Comparison of ENCODE assay signal across 12 cellular contexts in genomic region chr1:84720275-84720780, GRCh38. TPM values are rescaled to one million over a fixed set of nuclear protein-coding genes. Genes with fewer than 3 reads are reported as not detected.
DNase-seq lines count a peak whose midpoint lies in the region; ATAC-seq and TF ChIP-seq lines count a peak whose summit lies in the region.
"Had no signal": no experiment of that assay in that cellular context is flagged by ENCODE, and none has a peak within 500 bp of the region (broad histone marks: within the 10 kb centered on the region; RNA-seq: fewer than 3 reads in every experiment).

No MANE protein-coding gene starts in this region.

- H3K27me3 Mint-ChIP-seq in brain, result peaks cover 29% of the 10 kb centered on the region

- no peaks in the 10 kb centered on the region for H3K9me3 ChIP-seq in heart right ventricle
- no peaks in the 10 kb centered on the region for H3K9me3 ChIP-seq in heart left ventricle
- no peaks in the 10 kb centered on the region for H3K9me3 ChIP-seq in muscle layer of duodenum (ENCODE audit: control insufficient read depth in 1 of 2, low read length in 2 of 2)
- no peaks in the 10 kb centered on the region for H3K9me3 ChIP-seq in aorta (ENCODE audit: control insufficient read depth, low read length)

- no peak for TF ChIP-seq POLR2A in heart left ventricle (IDR thresholded peaks at IDR 0.05)

- no peaks in the 10 kb centered on the region for H3K36me3 Mint-ChIP-seq in brain

- peaks cover 0 to 5% (median 0%) of the 10 kb centered on the region in 7 donors for H3K27me3 ChIP-seq in heart right ventricle
- no peaks in the 10 kb centered on the region for H3K27me3 ChIP-seq in heart left ventricle
- H3K27me3 ChIP-seq in muscle layer of duodenum (ENCODE audit: low read depth, low read length), result no peaks in the 10 kb centered on the region
- no peaks in the 10 kb centered on the region for H3K27me3 ChIP-seq in aorta (ENCODE audit: control insufficient read depth in 1 of 2, insufficient read depth in 2 of 2, low read length in 1 of 2)

- H3K4me3 ChIP-seq in heart right ventricle, result no peak overlapping the region
- H3K4me3 ChIP-seq in heart left ventricle, result no peak overlapping the region
- H3K4me3 ChIP-seq in muscle layer of duodenum (ENCODE audit: low read depth in 1 of 2, low read length in 2 of 2), result peak overlapping the region; percentile 10 to 19
- H3K4me3 ChIP-seq in aorta (ENCODE audit: low read length in 2 of 2), result no peak overlapping the region

- WGBS in heart right ventricle, 2 donors, result 75% methylated on average over 5 of the region's 5 CpGs
- WGBS in heart left ventricle, 4 donors, result 66 to 74% (median 70%) methylated on average over 5 of the region's 5 CpGs
- whole genome bisulfite sequencing in aorta, 2 donors, result 20 to 22% methylated on average over 5 of the region's 5 CpGs

- peaks cover 0 to 4% (median 0%) of the 10 kb centered on the region in 5 experiments for H3K9me3 Mint-ChIP-seq in brain
- H3K9me3 Mint-ChIP-seq: activated CD4-positive, alpha-beta T cell treated with anti-CD3 and anti-CD28 coated beads, Interleukin-2, amount 10 ng/mL, durations not matched to agents 24 days and 14 days had no signal

- peak overlapping the region in 7 of 10 donors; percentile 17 to 81 (median 63) for H3K27ac ChIP-seq in heart right ventricle
- peak overlapping the region in 6 of 12 donors; percentile 59 to 83 (median 65) for H3K27ac ChIP-seq in heart left ventricle
- peak overlapping the region; percentile 82 for H3K27ac ChIP-seq in muscle layer of duodenum (ENCODE audit: low read length)
- peak overlapping the region; percentile 12 to 49 for H3K27ac ChIP-seq in aorta (ENCODE audit: low read depth in 1 of 2, low read length in 2 of 2)

- intact Hi-C loops in heart right ventricle (cut with DNase I) (no loop called here), heart left ventricle (cut with DNase I) (no loop called here), aorta (cut with DNase I) (loop anchor here in 1 of 2 donors (5.0 kb wide), 1 partner anchor 33 kb away; no protein-coding TSS in a partner anchor)

- no peak for TF ChIP-seq CTCF in heart right ventricle (IDR thresholded peaks at IDR 0.05)
- no peak for TF ChIP-seq CTCF in heart left ventricle (IDR thresholded peaks at IDR 0.05)
- TF ChIP-seq CTCF in brain (conservative IDR thresholded peaks at IDR 0.05), result no peak

- peak overlapping the region; percentile 37 to 96 (median 88) for H3K27ac Mint-ChIP-seq in brain
- H3K27ac Mint-ChIP-seq: activated CD4-positive, alpha-beta T cell treated with anti-CD3 and anti-CD28 coated beads, Interleukin-2, amount 10 ng/mL, durations not matched to agents 24 days and 14 days had no signal

- peaks cover 0 to 10% (median 3%) of the 10 kb centered on the region in 9 donors for H3K4me1 ChIP-seq in heart right ventricle
- H3K4me1 ChIP-seq in heart left ventricle, result peaks cover 0 to 25% (median 0%) of the 10 kb centered on the region in 12 donors
- H3K4me1 ChIP-seq in muscle layer of duodenum (ENCODE audit: control insufficient read depth in 1 of 2, insufficient read depth in 2 of 2, low read length in 2 of 2), result peaks cover 0 to 5% of the 10 kb centered on the region in 2 donors
- peaks cover 3% of the 10 kb centered on the region in 2 donors for H3K4me1 ChIP-seq in aorta (ENCODE audit: control insufficient read depth in 1 of 2, insufficient read depth in 2 of 2, low read length in 2 of 2)

- H3K4me3 Mint-ChIP-seq in brain, result peak overlapping the region in 4 of 5 experiments; percentile 62 to 77 (median 64)
- H3K4me3 Mint-ChIP-seq: activated CD4-positive, alpha-beta T cell treated with anti-CD3 and anti-CD28 coated beads, Interleukin-2, amount 10 ng/mL, durations not matched to agents 24 days and 14 days had no signal

- peaks cover 44% of the 10 kb centered on the region for H3K4me1 Mint-ChIP-seq in brain

- H3K36me3 ChIP-seq in heart right ventricle, result no peaks in the 10 kb centered on the region
- H3K36me3 ChIP-seq in heart left ventricle, result no peaks in the 10 kb centered on the region
- no peaks in the 10 kb centered on the region for H3K36me3 ChIP-seq in muscle layer of duodenum (ENCODE audit: control insufficient read depth in 1 of 2, insufficient read depth in 2 of 2, low read length in 2 of 2)
- H3K36me3 ChIP-seq in aorta (ENCODE audit: control insufficient read depth in 1 of 2, insufficient read depth in 2 of 2, low read length in 1 of 2), result no peaks in the 10 kb centered on the region

- no peak for DNase-seq in heart right ventricle
- DNase-seq in heart left ventricle, result no peak
- no peak for DNase-seq in aorta
- DNase-seq in activated CD4-positive, CD25-positive, alpha-beta regulatory T cell treated with anti-CD3 and anti-CD28 coated beads, Interleukin-2, amount 50 U/mL, for 72 hours, result no peak
- DNase-seq: activated CD4-positive, alpha-beta T cell treated with anti-CD3 and anti-CD28 coated beads, Interleukin-2, amount 10 ng/mL, durations not matched to agents 24 days and 14 days; NCI-H2029 treated with DMSO at 0.1 percent for 48 hours; SHP77 treated with DMSO at 0.1 percent for 48 hours; stimulated activated CD4-positive, alpha-beta T cell treated with anti-CD3 and anti-CD28 coated beads, Interleukin-4, amount 100 ng/mL, for 1 hour had no signal

- peak in 3 of 8 donors; percentile 28 to 31 (median 30) for ATAC-seq in heart right ventricle
- no peak for ATAC-seq in heart left ventricle
- no peak for ATAC-seq in aorta (ENCODE audit: low FRiP score)
- ATAC-seq in GM21737 (IDR thresholded peaks at IDR 0.05; ENCODE audit: unreplicated experiment), result no peak
- ATAC-seq in HG02588 (IDR thresholded peaks at IDR 0.05; ENCODE audit: unreplicated experiment), result no peak

RNA-seq across cellular contexts. Expression of gene SSX2IP, which starts 30.1 kb away (rescaled TPM):
- 10 to 100 TPM in 8 of 10 donors, 1 to 10 TPM in 2; 6.3 to 14.9 (median 11.2) TPM for total RNA-seq in heart right ventricle
- polyA plus RNA-seq in heart right ventricle, result 1 to 10 TPM; 2.9 to 4.3 TPM
- 10 to 100 TPM in 6 of 9 donors, 1 to 10 TPM in 3; 4.5 to 18.5 (median 13.7) TPM for total RNA-seq in heart left ventricle
- polyA plus RNA-seq in heart left ventricle, result 10 to 100 TPM in 1 of 2 donors, 1 to 10 TPM in 1; 2.6 to 15.6 TPM
- 8.5 TPM for polyA plus RNA-seq in brain (ENCODE audit: insufficient read depth, low read depth, low replicate concordance)
- 10 to 100 TPM in 1 of 2 donors, 1 to 10 TPM in 1; 8.2 to 11.9 TPM for total RNA-seq in aorta
- 1 to 10 TPM; 2.7 to 8.8 TPM for polyA plus RNA-seq in aorta

Comparison
In these comparisons a context has a peak if more than half of its experiments do, and no peak if none do; other contexts are left out.
1. H3K4me3 ChIP-seq: peak in muscle layer of duodenum (2 of 2); none in heart right ventricle (0 of 10), heart left ventricle (0 of 12) and aorta (0 of 2).